In genomic region chr10:102117391-102118159, GRCh38 we compare ENCODE assay signal across 8 cellular contexts. TPM values are rescaled to one million over a fixed set of nuclear protein-coding genes. Genes with fewer than 3 reads are reported as not detected.
A peak's percentile ranks its signal among the peaks of the same experiment; 100 is the strongest.
DNase-seq lines count a peak whose midpoint lies in the region; ATAC-seq and TF ChIP-seq lines count a peak whose summit lies in the region.

No MANE protein-coding gene starts in this region.

- no peak overlapping the region for H2AFZ ChIP-seq in MM.1S (ENCODE audit: low read length)

- H3K27ac ChIP-seq in ascending aorta (peak overlapping the region; percentile 98 to 100), right cardiac atrium (ENCODE audit: low read length) (peak overlapping the region; percentile 95), psoas muscle (peak overlapping the region; percentile 92), MM.1S (ENCODE audit: low read length) (no peak overlapping the region)

- no peaks in the 10 kb centered on the region for H3K9me3 Mint-ChIP-seq in T-cell

- no peak overlapping the region for H3K9ac ChIP-seq in MM.1S (ENCODE audit: low read length)

- intact Hi-C loops in ascending aorta (cut with DNase I) (loop anchor here (2.0 to 5.0 kb wide), 2 partner anchors 35 to 53 kb away; partner anchors contain the start of genes HPS6 and NOLC1), right cardiac atrium (cut with DNase I) (no loop called here), psoas muscle (cut with DNase I) (no loop called here)

- DNase-seq in Daoy (ENCODE audit: low read depth) (peak; percentile 86), MV-4-11 (lab: John Stamatoyannopoulos, UW) (peak; percentile 58), T-cell (peak in 33 of 34 experiments; percentile 46 to 80 (median 64)), ascending aorta (ENCODE audit: low spot score in 2 of 2) (peak in 1 of 2 donors; percentile 85), right cardiac atrium (peak; percentile 84 to 96 (median 94)), psoas muscle (peak; percentile 78 to 91), MM.1S (no peak)

- peak overlapping the region; percentile 88 to 94 for H3K4me3 ChIP-seq in ascending aorta
- peak overlapping the region; percentile 14 for H3K4me3 ChIP-seq in right cardiac atrium (ENCODE audit: low read length)
- peak overlapping the region; percentile 87 for H3K4me3 ChIP-seq in psoas muscle
- H3K4me3 ChIP-seq in MM.1S (ENCODE audit: low read length): no peak overlapping the region

- H3K4me1 ChIP-seq in ascending aorta (peaks cover 37 to 55% of the 10 kb centered on the region in 2 donors), right cardiac atrium (ENCODE audit: control insufficient read depth, insufficient read depth, low read length) (peaks cover 19% of the 10 kb centered on the region), psoas muscle (peaks cover 57% of the 10 kb centered on the region), MM.1S (ENCODE audit: low read length) (peaks cover 44% of the 10 kb centered on the region)

- H3K79me2 ChIP-seq in MM.1S (ENCODE audit: low read length): peaks cover 67% of the 10 kb centered on the region

- POLR2A ChIA-PET in T-cell (lab: Charles Lee): interaction anchor here in 1 of 2 donors (0.5 kb wide), 1 partner anchor 32 kb away, joined by 9 read pairs; no protein-coding TSS in a partner anchor

- H3K36me3 ChIP-seq in ascending aorta (no peaks in the 10 kb centered on the region), psoas muscle (ENCODE audit: insufficient read depth in 1 of 2, low read depth in 1 of 2) (no peaks in the 10 kb centered on the region), MM.1S (replicated peaks; ENCODE audit: insufficient read depth, low read length) (no peaks in the 10 kb centered on the region)

- H3K27ac Mint-ChIP-seq in T-cell: peak overlapping the region; percentile 91 to 95

- H3K9me2 ChIP-seq in MM.1S (replicated peaks; ENCODE audit: insufficient read depth, low read length): no peaks in the 10 kb centered on the region

- peaks cover 66 to 74% (median 72%) of the 10 kb centered on the region in 3 donors for H3K4me1 Mint-ChIP-seq in T-cell

- CTCF ChIA-PET in T-cell (lab: Charles Lee): interaction anchor here in 1 of 2 donors (1.4 kb wide), 1 partner anchor 15 kb away, joined by 7 read pairs; the partner anchor contains the start of gene PPRC1

- no peaks in the 10 kb centered on the region for H3K9me3 ChIP-seq in ascending aorta
- no peaks in the 10 kb centered on the region for H3K9me3 ChIP-seq in right cardiac atrium (ENCODE audit: control insufficient read depth, low read length)
- no peaks in the 10 kb centered on the region for H3K9me3 ChIP-seq in psoas muscle
- H3K9me3 ChIP-seq in MM.1S (replicated peaks; ENCODE audit: insufficient read depth, low read length): no peaks in the 10 kb centered on the region

- H4K20me1 ChIP-seq in MM.1S (ENCODE audit: insufficient read depth, low read length): no peaks in the 10 kb centered on the region

- 3% methylated on average over 12 of the region's 12 CpGs for WGBS in right cardiac atrium
- WGBS in psoas muscle, 3 donors: 8 to 11% (median 10%) methylated on average over 10 to 12 of the region's 12 CpGs

- H3F3A ChIP-seq in MM.1S (ENCODE audit: insufficient read depth, low read length): peaks cover 7% of the 10 kb centered on the region; the same call in 1 of the 2 replicates

- no peak overlapping the region for H3K4me2 ChIP-seq in MM.1S (ENCODE audit: low read depth, low read length)

- no peaks in the 10 kb centered on the region for H3K27me3 ChIP-seq in ascending aorta
- H3K27me3 ChIP-seq in right cardiac atrium (ENCODE audit: control insufficient read depth, insufficient read depth): no peaks in the 10 kb centered on the region
- H3K27me3 ChIP-seq in psoas muscle (ENCODE audit: insufficient read depth in 3 of 3, low read length in 2 of 3): no peaks in the 10 kb centered on the region
- no peaks in the 10 kb centered on the region for H3K27me3 ChIP-seq in MM.1S (replicated peaks; ENCODE audit: insufficient read depth, low read length)

- no peaks in the 10 kb centered on the region for H3K27me3 Mint-ChIP-seq in T-cell

- TF ChIP-seq CTCF in ascending aorta (IDR thresholded peaks at IDR 0.05) (no peak), psoas muscle (IDR thresholded peaks at IDR 0.05) (no peak), MM.1S (IDR thresholded peaks at IDR 0.05; ENCODE audit: low read length) (no peak)

- no peaks in the 10 kb centered on the region for H3K36me3 Mint-ChIP-seq in T-cell

- ATAC-seq in T-cell (replicated peaks in 1 of 4) (peak; percentile 24 to 60 (median 26)), right cardiac atrium (peak; percentile 13 to 15), psoas muscle (peak; percentile 15 to 47 (median 36)), GM21529 (IDR thresholded peaks at IDR 0.05; ENCODE audit: unreplicated experiment) (no peak)

- peak overlapping the region; percentile 85 to 90 (median 87) for H3K4me3 Mint-ChIP-seq in T-cell

RNA-seq across cellular contexts. Expression of gene LDB1, which starts 2.6 kb away (rescaled TPM):
- 18.9 and 20.6 TPM in 2 replicates for total RNA-seq in Daoy (2014; rRNA removed; shearing (Covaris generic))
- total RNA-seq in T-cell (100 to 1,000 TPM; 120 to 147 (median 126) TPM), ascending aorta (29.8 TPM), right cardiac atrium (10 to 100 TPM; 48.7 to 90.9 (median 70.3) TPM), psoas muscle (10 to 100 TPM; 22.0 to 29.8 (median 26.8) TPM)
- polyA plus RNA-seq in right cardiac atrium (45.5 TPM), psoas muscle (10 to 100 TPM; 13.9 to 24.9 (median 14.6) TPM)

RNA-seq across cellular contexts. Expression of gene PPRC1, which starts 15.3 kb away (rescaled TPM):
- 10.8 and 17.0 TPM in 2 replicates for total RNA-seq in Daoy (2014; rRNA removed; shearing (Covaris generic))
- total RNA-seq in T-cell (10 to 100 TPM; 33.5 to 55.1 (median 51.4) TPM), ascending aorta (30.7 TPM), right cardiac atrium (10 to 100 TPM; 12.7 to 28.3 (median 15.3) TPM), psoas muscle (10 to 100 TPM; 14.9 to 57.5 (median 32.1) TPM)
- polyA plus RNA-seq in right cardiac atrium (11.6 TPM), psoas muscle (10 to 100 TPM; 14.7 to 32.2 (median 15.5) TPM)

RNA-seq across cellular contexts. Expression of gene NOLC1, which starts 34.6 kb away (rescaled TPM):
- 70.1 and 105 TPM in 2 replicates for total RNA-seq in Daoy (2014; rRNA removed; shearing (Covaris generic))
- total RNA-seq in T-cell: 10 to 100 TPM; 40.7 to 69.8 (median 62.4) TPM
- total RNA-seq in ascending aorta: 33.3 TPM
- 10 to 100 TPM; 28.8 to 38.0 (median 31.7) TPM for total RNA-seq in right cardiac atrium
- 18.4 TPM for polyA plus RNA-seq in right cardiac atrium
- total RNA-seq in psoas muscle: 10 to 100 TPM; 38.7 to 86.1 (median 64.4) TPM
- 10 to 100 TPM; 25.8 to 77.5 (median 54.1) TPM for polyA plus RNA-seq in psoas muscle

RNA-seq across cellular contexts. Expression of gene HPS6, which starts 52.4 kb away (rescaled TPM):
- 16.0 and 19.7 TPM in 2 replicates for total RNA-seq in Daoy (2014; rRNA removed; shearing (Covaris generic))
- total RNA-seq in T-cell (10 to 100 TPM; 12.5 to 33.4 (median 26.7) TPM), ascending aorta (39.9 TPM), right cardiac atrium (10 to 100 TPM; 10.5 to 12.0 (median 11.1) TPM), psoas muscle (10 to 100 TPM in 2 of 4 donors, 1 to 10 TPM in 2; 8.8 to 13.2 (median 10.1) TPM)
- polyA plus RNA-seq in right cardiac atrium (8.6 TPM), psoas muscle (10 to 100 TPM in 1 of 3 donors, 1 to 10 TPM in 2; 7.3 to 12.5 (median 9.8) TPM)
